In genomic region chr2:132517386-132517785, GRCh38 we compare ENCODE assay signal across 26 cellular contexts.
"Had no signal": no experiment of that assay in that cellular context is flagged by ENCODE, and none has a peak within 500 bp of the region (broad histone marks: within the 10 kb centered on the region; RNA-seq: fewer than 3 reads in every experiment).

No MANE protein-coding gene starts in this region.

- H3K4me3 ChIP-seq: dorsolateral prefrontal cortex, gastrocnemius medialis, heart right ventricle, lung, neural progenitor cell, ovary, right atrium auricular region, sigmoid colon, skin epidermis, testis, tibial nerve, upper lobe of right lung, vagina had no signal

- FAIRE-seq: kidney had no signal

- ATAC-seq: gastrocnemius medialis; heart right ventricle; left colon; left ventricle myocardium superior; natural killer cell treated with Interleukin-12 subunit alpha and Interleukin-12 subunit beta and Interleukin-15 and Interleukin-18, amount 100 ng/mL, for 72 hours; stimulated activated naive B cell treated with anti-CD40 and anti-IgM and Interleukin-4, amounts not matched to agents 10 μg/mL and 1 μg/mL and 100 μg/mL, for 72 hours; stimulated activated naive CD8-positive, alpha-beta T cell treated with anti-CD3 and anti-CD28 coated beads, Interleukin-15, amount 100 ng/mL, for 72 hours; upper lobe of right lung had no signal

- H3K36me3 ChIP-seq: gastrocnemius medialis, heart right ventricle, neural progenitor cell, ovary, right atrium auricular region, sigmoid colon, tibial nerve, upper lobe of right lung, vagina had no signal

- H3K27me3 Mint-ChIP-seq: natural killer cell treated with Interleukin-12 subunit alpha and Interleukin-12 subunit beta and Interleukin-15 and Interleukin-18, amount 100 ng/mL, for 72 hours; stimulated activated naive B cell treated with anti-CD40 and anti-IgM and Interleukin-4, amounts not matched to agents 10 μg/mL and 1 μg/mL and 100 μg/mL, for 72 hours; stimulated activated naive CD8-positive, alpha-beta T cell treated with anti-CD3 and anti-CD28 coated beads, Interleukin-15, amount 100 ng/mL, for 72 hours had no signal

- H3K4me3 Mint-ChIP-seq: natural killer cell treated with Interleukin-12 subunit alpha and Interleukin-12 subunit beta and Interleukin-15 and Interleukin-18, amount 100 ng/mL, for 72 hours; neural progenitor cell; stimulated activated naive B cell treated with anti-CD40 and anti-IgM and Interleukin-4, amounts not matched to agents 10 μg/mL and 1 μg/mL and 100 μg/mL, for 72 hours; stimulated activated naive CD8-positive, alpha-beta T cell treated with anti-CD3 and anti-CD28 coated beads, Interleukin-15, amount 100 ng/mL, for 72 hours had no signal

- H3K9ac ChIP-seq: neural progenitor cell had no signal

- H3K9me3 ChIP-seq: gastrocnemius medialis, heart right ventricle, ovary, right atrium auricular region, sigmoid colon, testis, tibial nerve, upper lobe of right lung, vagina had no signal

- H3K4me2 ChIP-seq: neural progenitor cell had no signal

- H3K27ac Mint-ChIP-seq: natural killer cell treated with Interleukin-12 subunit alpha and Interleukin-12 subunit beta and Interleukin-15 and Interleukin-18, amount 100 ng/mL, for 72 hours; neural progenitor cell; stimulated activated naive B cell treated with anti-CD40 and anti-IgM and Interleukin-4, amounts not matched to agents 10 μg/mL and 1 μg/mL and 100 μg/mL, for 72 hours had no signal

- H3K4me1 Mint-ChIP-seq: neural progenitor cell; stimulated activated naive B cell treated with anti-CD40 and anti-IgM and Interleukin-4, amounts not matched to agents 10 μg/mL and 1 μg/mL and 100 μg/mL, for 72 hours; stimulated activated naive CD8-positive, alpha-beta T cell treated with anti-CD3 and anti-CD28 coated beads, Interleukin-15, amount 100 ng/mL, for 72 hours had no signal

- H2AFZ ChIP-seq: neural progenitor cell had no signal

- H3K27me3 ChIP-seq: gastrocnemius medialis, neural progenitor cell, ovary, right atrium auricular region, sigmoid colon, testis, tibial nerve, upper lobe of right lung, vagina had no signal

- DNase-seq: dorsolateral prefrontal cortex; effector CD8-positive, alpha-beta T cell; gastrocnemius medialis; heart right ventricle; hypothalamus; kidney; left colon; left ventricle myocardium superior; mesenchymal stem cell; midbrain; nucleus accumbens; ovary; sigmoid colon; stimulated activated CD4-positive, alpha-beta T cell treated with anti-CD3 and anti-CD28 coated beads, Interleukin-2, amount 100 ng/mL, for 24 hours; stimulated activated CD4-positive, alpha-beta T cell treated with anti-CD3 and anti-CD28 coated beads, Interleukin-4, amount 100 ng/mL, for 4 hours; stimulated activated naive B cell treated with anti-CD40 and anti-IgM and Interleukin-4, amounts not matched to agents 10 μg/mL and 1 μg/mL and 100 μg/mL, for 72 hours; stimulated activated naive CD8-positive, alpha-beta T cell treated with anti-CD3 and anti-CD28 coated beads, Interleukin-15, amount 100 ng/mL, for 72 hours; testis; upper lobe of right lung had no signal

- H3K27ac ChIP-seq: dorsolateral prefrontal cortex, gastrocnemius medialis, heart right ventricle, neural progenitor cell, ovary, right atrium auricular region, sigmoid colon, skin epidermis, testis, tibial nerve, upper lobe of right lung, vagina had no signal

- H3K36me3 Mint-ChIP-seq: natural killer cell treated with Interleukin-12 subunit alpha and Interleukin-12 subunit beta and Interleukin-15 and Interleukin-18, amount 100 ng/mL, for 72 hours; neural progenitor cell; stimulated activated naive B cell treated with anti-CD40 and anti-IgM and Interleukin-4, amounts not matched to agents 10 μg/mL and 1 μg/mL and 100 μg/mL, for 72 hours had no signal

- H3K4me1 ChIP-seq: gastrocnemius medialis, heart right ventricle, neural progenitor cell, right atrium auricular region, sigmoid colon, testis, tibial nerve, upper lobe of right lung, vagina had no signal
